Comparison of ENCODE assay signal across 12 cellular contexts in genomic region chr19:3479819-3480215, GRCh38. TPM values are rescaled to one million over a fixed set of nuclear protein-coding genes. Genes with fewer than 3 reads are reported as not detected.
DNase-seq lines count a peak whose midpoint lies in the region; ATAC-seq and TF ChIP-seq lines count a peak whose summit lies in the region.
"Had no signal": no experiment of that assay in that cellular context is flagged by ENCODE, and none has a peak within 500 bp of the region (broad histone marks: within the 10 kb centered on the region; RNA-seq: fewer than 3 reads in every experiment).

No MANE protein-coding gene starts in this region.

- no peaks in the 10 kb centered on the region for H3K9me3 Mint-ChIP-seq in endodermal cell

- peak; percentile 40 for DNase-seq in stimulated activated CD4-positive, alpha-beta T cell treated with anti-CD3 and anti-CD28 coated beads, Interleukin-15, amount 100 ng/mL, for 24 hours
- no peak for DNase-seq in stimulated activated CD4-positive, alpha-beta T cell treated with anti-CD3 and anti-CD28 coated beads, Interleukin-4, amount 100 ng/mL, for 24 hours
- DNase-seq in SK-MEL-5 (ENCODE audit: low read depth, low spot score) (peak; percentile 31), endodermal cell (peak; percentile 76), hippocampal formation (lab: John Stamatoyannopoulos, UW) (no peak), NCI-H524 treated with DMSO at 0.1 percent for 48 hours (lab: John Stamatoyannopoulos, UW) (no peak)
- DNase-seq: NCI-H774, retina had no signal

- H3K4me3 ChIP-seq in endodermal cell (ENCODE audit: low read length): no peak overlapping the region

- H3K27ac Mint-ChIP-seq in endodermal cell: no peak overlapping the region

- H3K4me3 Mint-ChIP-seq in endodermal cell: no peak overlapping the region

- in situ Hi-C loops in SK-MEL-5 (cut with HindIII; ENCODE audit: low pct_unique_long_range_greater_than_20kb, low sequenced_read_pairs): no loop called here

- no peak for TF ChIP-seq CTCF in endodermal cell (conservative IDR thresholded peaks at IDR 0.05)

- 85 to 90% methylated on average over 4 to 10 of the region's 10 CpGs for WGBS in endodermal cell (ENCODE audit: insufficient coverage in 1 of 2, insufficient read length in 1 of 2), 2 experiments

- H3K9ac ChIP-seq in endodermal cell (ENCODE audit: extremely low read depth, low read length, poor library complexity, severe bottlenecking): no peak overlapping the region

- no peaks in the 10 kb centered on the region for H3K36me3 ChIP-seq in endodermal cell (ENCODE audit: control insufficient read depth, insufficient read depth, low read length)

- H3K27ac ChIP-seq in endodermal cell (ENCODE audit: low read depth, low read length): no peak overlapping the region

- peaks cover 11% of the 10 kb centered on the region for H3K4me1 Mint-ChIP-seq in endodermal cell

- H3K9me3 ChIP-seq in endodermal cell (ENCODE audit: control insufficient read depth, low read length): no peaks in the 10 kb centered on the region

- peaks cover 3% of the 10 kb centered on the region for H3K27me3 Mint-ChIP-seq in endodermal cell (ENCODE audit: insufficient read depth)

- H3K36me3 Mint-ChIP-seq in endodermal cell (ENCODE audit: low read depth): no peaks in the 10 kb centered on the region

- peaks cover 11% of the 10 kb centered on the region for H3K27me3 ChIP-seq in endodermal cell (ENCODE audit: control insufficient read depth, insufficient read depth, low read length, poor library complexity, severe bottlenecking)

- no peaks in the 10 kb centered on the region for H3K4me1 ChIP-seq in endodermal cell (ENCODE audit: control insufficient read depth, insufficient read depth, low read length)

- ATAC-seq in GM18502 (IDR thresholded peaks at IDR 0.05; ENCODE audit: poor library complexity, unreplicated experiment): no peak
- no peak for ATAC-seq in GM21619 (IDR thresholded peaks at IDR 0.05; ENCODE audit: unreplicated experiment)

RNA-seq across cellular contexts. Expression of gene SMIM24, which starts 0.5 kb away (rescaled TPM):
- total RNA-seq in SK-MEL-5 (2014; rRNA removed; shearing (Covaris generic)): not detected in 2 replicates
- not detected in 2 replicates for polyA plus RNA-seq in SK-MEL-5 (2015; cell fraction: cytosol; rRNA removed)
- not detected in 2 replicates for polyA plus RNA-seq in SK-MEL-5 (2015; cell fraction: nucleus; rRNA removed)
- total RNA-seq in endodermal cell: not detected
- 1.4 TPM for polyA plus RNA-seq in endodermal cell (2013, experiment 1 of 2)
- 1.5 TPM for polyA plus RNA-seq in endodermal cell (2013, experiment 2 of 2)

RNA-seq across cellular contexts. Expression of gene SMIM44, which starts 3.4 kb away (rescaled TPM):
- total RNA-seq in SK-MEL-5 (2014; rRNA removed; shearing (Covaris generic)): not detected in 2 replicates
- polyA plus RNA-seq in SK-MEL-5 (2015; cell fraction: cytosol; rRNA removed): not detected in 2 replicates
- polyA plus RNA-seq in SK-MEL-5 (2015; cell fraction: nucleus; rRNA removed): not detected in 2 replicates
- not detected for total RNA-seq in endodermal cell
- polyA plus RNA-seq in endodermal cell (2013, experiment 1 of 2): not detected
- polyA plus RNA-seq in endodermal cell (2013, experiment 2 of 2): not detected
- total RNA-seq: activated CD8-positive, alpha-beta memory T cell treated with anti-CD3 and anti-CD28 coated beads for 36 hours; G401 had no signal

RNA-seq across cellular contexts. Expression of gene DOHH, which starts 20.7 kb away (rescaled TPM):
- 13.1 and 13.4 TPM in 2 replicates for total RNA-seq in SK-MEL-5 (2014; rRNA removed; shearing (Covaris generic))
- polyA plus RNA-seq in SK-MEL-5 (2015; cell fraction: cytosol; rRNA removed): 22.8 and 27.0 TPM in 2 replicates
- 14.2 and 14.9 TPM in 2 replicates for polyA plus RNA-seq in SK-MEL-5 (2015; cell fraction: nucleus; rRNA removed)
- total RNA-seq in endodermal cell: 10 to 100 TPM; 13.4 to 14.3 TPM
- 7.8 TPM for polyA plus RNA-seq in endodermal cell (2013, experiment 1 of 2)
- polyA plus RNA-seq in endodermal cell (2013, experiment 2 of 2): 7.8 TPM

RNA-seq across cellular contexts. Expression of gene FZR1, which starts 26.3 kb away (rescaled TPM):
- 22.6 and 26.9 TPM in 2 replicates for total RNA-seq in SK-MEL-5 (2014; rRNA removed; shearing (Covaris generic))
- 30.2 and 34.6 TPM in 2 replicates for polyA plus RNA-seq in SK-MEL-5 (2015; cell fraction: cytosol; rRNA removed)
- 54.4 and 59.7 TPM in 2 replicates for polyA plus RNA-seq in SK-MEL-5 (2015; cell fraction: nucleus; rRNA removed)
- total RNA-seq in endodermal cell: 10 to 100 TPM; 56.7 to 65.1 TPM
- 49.5 TPM for polyA plus RNA-seq in endodermal cell (2013, experiment 1 of 2)
- 52.5 TPM for polyA plus RNA-seq in endodermal cell (2013, experiment 2 of 2)

RNA-seq across cellular contexts. Expression of gene TEKTIP1, which starts 59.2 kb away (rescaled TPM):
- total RNA-seq in SK-MEL-5 (2014; rRNA removed; shearing (Covaris generic)): not detected in 2 replicates
- polyA plus RNA-seq in SK-MEL-5 (2015; cell fraction: cytosol; rRNA removed): not detected in 2 replicates
- polyA plus RNA-seq in SK-MEL-5 (2015; cell fraction: nucleus; rRNA removed): not detected in 2 replicates
- 1 to 10 TPM; 4.6 to 5.7 TPM for total RNA-seq in endodermal cell
- polyA plus RNA-seq in endodermal cell (2013, experiment 1 of 2): 0.75 TPM
- 0.62 TPM for polyA plus RNA-seq in endodermal cell (2013, experiment 2 of 2)
- total RNA-seq: G401 had no signal

Comparison
In these comparisons a context has a peak if more than half of its experiments do, and no peak if none do; other contexts are left out.
1. DNase-seq: peak in stimulated activated CD4-positive, alpha-beta T cell treated with anti-CD3 and anti-CD28 coated beads, Interleukin-15, amount 100 ng/mL, for 24 hours (single experiment), SK-MEL-5 (single experiment) and endodermal cell (single experiment); none in stimulated activated CD4-positive, alpha-beta T cell treated with anti-CD3 and anti-CD28 coated beads, Interleukin-4, amount 100 ng/mL, for 24 hours (single experiment), hippocampal formation (0 of 2) and NCI-H524 treated with DMSO at 0.1 percent for 48 hours (single experiment).